ENCODE assay signal across 23 cellular contexts in the genomic region with DNA sequence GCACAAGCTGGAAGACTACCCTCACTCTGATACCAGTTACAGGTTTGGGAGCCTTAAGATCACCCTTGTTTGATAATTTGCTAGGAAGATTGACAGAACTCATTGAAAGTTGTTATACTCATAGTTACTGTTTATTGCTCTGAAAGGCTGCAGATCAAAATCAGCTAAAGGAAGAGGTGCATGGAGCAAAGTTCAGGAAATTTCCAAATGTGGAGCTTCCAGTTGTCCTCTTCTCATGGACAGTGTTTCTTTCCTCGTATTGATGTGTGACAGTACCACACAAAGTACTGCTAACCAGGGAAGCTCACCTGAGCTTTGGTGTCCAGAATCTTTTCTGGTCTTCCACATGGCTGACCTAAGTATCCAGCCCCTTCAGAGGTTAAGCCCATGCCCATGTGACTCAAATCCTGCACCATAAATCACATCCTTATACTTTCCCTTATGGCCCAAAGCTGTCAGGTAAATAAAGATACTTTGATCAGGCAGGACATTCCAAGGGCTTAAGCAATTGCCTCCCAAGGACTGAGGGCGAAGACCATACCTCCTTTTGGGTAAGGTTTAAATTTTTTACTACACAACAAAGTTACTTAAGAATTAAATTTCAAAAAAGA.
"Had no signal": no experiment of that assay in that cellular context is flagged by ENCODE, and none has a peak within 500 bp of the region (broad histone marks: within the 10 kb centered on the region; RNA-seq: fewer than 3 reads in every experiment).

No MANE protein-coding gene starts in this region.

- H3K27ac ChIP-seq: breast epithelium, VCaP had no signal

- ATAC-seq: activated CD4-positive, alpha-beta T cell treated with anti-CD3 and anti-CD28 coated beads for 36 hours; K562; T-cell had no signal

- H3K36me3 ChIP-seq: breast epithelium had no signal

- H3K4me1 ChIP-seq: breast epithelium had no signal

- FAIRE-seq: K562 had no signal

- H3K4me3 ChIP-seq: breast epithelium, K562 had no signal

- H3K27me3 ChIP-seq: breast epithelium had no signal

- DNase-seq: activated CD4-positive, alpha-beta memory T cell treated with anti-CD3 and anti-CD28 coated beads, Interleukin-2, amount 10 ng/mL, durations not matched to agents 7 days and 5 days; activated CD4-positive, alpha-beta T cell treated with anti-CD3 and anti-CD28 coated beads for 36 hours; activated CD4-positive, alpha-beta T cell treated with anti-CD3 and anti-CD28 coated beads, Interleukin-2, amount 50 U/mL, for 1 hour; activated gamma-delta T cell treated with Interleukin-2 at 50 U/mL for 16 hours; activated naive CD4-positive, alpha-beta T cell treated with anti-CD3 and anti-CD28 coated beads, Interleukin-2, amount 10 ng/mL, durations not matched to agents 7 days and 5 days; activated T-cell treated with anti-CD3 and anti-CD28 coated beads for 4 hours; activated T-cell treated with anti-CD3 and anti-CD28 coated beads, Interleukin-2, amount 50 U/mL, for 48 hours; aorta; caudate nucleus; Karpas-422; MM.1S; NCI-H1105; NCI-H1436 treated with DMSO at 0.1 percent for 48 hours; NCI-H187 treated with DMSO at 0.1 percent for 48 hours; NCI-H2081 treated with DMSO at 0.1 percent for 48 hours; NCI-H446; NCI-H524; NCI-H748 treated with DMSO at 0.1 percent for 48 hours; SIG-M5; T-cell had no signal

- H3K9me3 ChIP-seq: breast epithelium had no signal
